Comparison of ENCODE assay signal across 22 cellular contexts in genomic region chr3:130903412-130903908, GRCh38. TPM values are rescaled to one million over a fixed set of nuclear protein-coding genes. Genes with fewer than 3 reads are reported as not detected.
DNase-seq lines count a peak whose midpoint lies in the region; ATAC-seq, FAIRE-seq and TF ChIP-seq lines count a peak whose summit lies in the region.
"Had no signal": no experiment of that assay in that cellular context is flagged by ENCODE, and none has a peak within 500 bp of the region (broad histone marks: within the 10 kb centered on the region; RNA-seq: fewer than 3 reads in every experiment).

No MANE protein-coding gene starts in this region.

- H3K27me3 Mint-ChIP-seq in T-helper 17 cell (no peaks in the 10 kb centered on the region), memory B cell (no peaks in the 10 kb centered on the region)
- H3K27me3 Mint-ChIP-seq: B cell; CD4-positive, alpha-beta T cell had no signal

- H3K9me2 ChIP-seq in Karpas-422 (replicated peaks; ENCODE audit: insufficient read depth, low read length), result no peaks in the 10 kb centered on the region

- H3K79me2 ChIP-seq in HepG2 (ENCODE audit: insufficient read depth, low read length), result peaks cover 68% of the 10 kb centered on the region
- H3K79me2 ChIP-seq in Karpas-422 (ENCODE audit: low read length), result peaks cover 100% of the 10 kb centered on the region

- CTCF ChIA-PET in HepG2 (lab: Yijun Ruan, JAX; ENCODE audit: low intra/inter-chr PET ratio, low total read pairs), result no interaction called here

- BruUV-seq in HepG2 (replicated peaks; lab: Mats Ljungman, UMichigan), result no TSS peak

- intact Hi-C loops in HepG2 (cut with micrococcal nuclease; ENCODE audit: unreplicated experiment) (no loop called here), right lobe of liver (cut with DNase I) (no loop called here)

- no peak for TF ChIP-seq RAD21 in HepG2 (CRISPR knock-in tag; IDR thresholded peaks at IDR 0.05)

- H3K4me2 ChIP-seq in HepG2 (ENCODE audit: low read depth, low read length), result no peak overlapping the region
- H3K4me2 ChIP-seq in Karpas-422 (ENCODE audit: low read depth, low read length, poor library complexity, severe bottlenecking), result peak overlapping the region; percentile 85
- H3K4me2 ChIP-seq: A549 had no signal

- H3K9ac ChIP-seq in HepG2 (ENCODE audit: insufficient read depth, low read depth, low read length), result no peak overlapping the region
- no peak overlapping the region for H3K9ac ChIP-seq in Karpas-422 (ENCODE audit: low read length)
- H3K9ac ChIP-seq: BLaER1 treated with 17β-estradiol and CSF1 and Interleukin-3, amounts not matched to agents 10 nM and 100 nM had no signal

- H3K4me1 Mint-ChIP-seq in T-helper 17 cell (peaks cover 46% of the 10 kb centered on the region), memory B cell (peaks cover 40% of the 10 kb centered on the region)

- H3K36me3 ChIP-seq in HepG2 (replicated peaks in 1 of 2; ENCODE audit: control insufficient read depth in 1 of 2, insufficient read depth in 2 of 2, low read length in 2 of 2), result no peaks in the 10 kb centered on the region; a peak in 1 of 5 replicates
- no peaks in the 10 kb centered on the region for H3K36me3 ChIP-seq in right lobe of liver
- peaks cover 41% of the 10 kb centered on the region for H3K36me3 ChIP-seq in Karpas-422 (ENCODE audit: insufficient read depth, low read length)
- H3K36me3 ChIP-seq in brain microvascular endothelial cell (replicated peaks), result no peaks in the 10 kb centered on the region

- H3K4me1 ChIP-seq in HepG2 (ENCODE audit: insufficient read depth, low read length) (peaks cover 18% of the 10 kb centered on the region), right lobe of liver (peaks cover 0 to 8% (median 3%) of the 10 kb centered on the region in 4 donors), Karpas-422 (ENCODE audit: low read length) (peaks cover 97% of the 10 kb centered on the region)

- WGBS in HepG2 (ENCODE audit: low lambda C conversion rate), result 98% methylated on average over 1 of the region's 1 CpG
- WGBS in right lobe of liver (ENCODE audit: insufficient coverage, low coverage, low lambda C conversion rate, missing lambda C conversion rate), result 94% methylated on average over 1 of the region's 1 CpG

- H3K9me3 Mint-ChIP-seq in memory B cell, result no peaks in the 10 kb centered on the region
- H3K9me3 Mint-ChIP-seq: CD4-positive, alpha-beta T cell; CD8-positive, alpha-beta T cell had no signal

- in situ Hi-C loops in HepG2 (cut with HindIII; ENCODE audit: extremely low pct_ligation_motif_present, low pct_unique_long_range_greater_than_20kb) (no loop called here), brain microvascular endothelial cell (cut with HindIII; ENCODE audit: low pct_ligation_motif_present, low sequenced_read_pairs) (no loop called here)

- H3K27me3 ChIP-seq in HepG2 (ENCODE audit: control insufficient read depth in 1 of 2, insufficient read depth in 2 of 2, low read length in 2 of 2), result no peaks in the 10 kb centered on the region
- no peaks in the 10 kb centered on the region for H3K27me3 ChIP-seq in right lobe of liver
- no peaks in the 10 kb centered on the region for H3K27me3 ChIP-seq in Karpas-422 (ENCODE audit: low read length)
- H3K27me3 ChIP-seq in brain microvascular endothelial cell (replicated peaks), result no peaks in the 10 kb centered on the region
- H3K27me3 ChIP-seq: BLaER1 treated with 17β-estradiol and CSF1 and Interleukin-3, amounts not matched to agents 10 nM and 100 nM had no signal

- no peak overlapping the region for H3K27ac ChIP-seq in HepG2 (ENCODE audit: extremely low read length, insufficient read depth, low read length)
- H3K27ac ChIP-seq in right lobe of liver, result no peak overlapping the region
- peak overlapping the region; percentile 92 for H3K27ac ChIP-seq in Karpas-422 (ENCODE audit: low read length)
- H3K27ac ChIP-seq in brain microvascular endothelial cell, result no peak overlapping the region
- H3K27ac ChIP-seq: 22Rv1, A549, C4-2B had no signal

- TF ChIP-seq POLR2A in HepG2 (IDR thresholded peaks at IDR 0.05; ENCODE audit: insufficient read depth in 1 of 2, low read depth in 2 of 2, low read length in 2 of 2) (no peak), right lobe of liver (IDR thresholded peaks at IDR 0.05) (no peak)

- TF ChIP-seq CTCF in HepG2 (CRISPR knock-in tag; IDR thresholded peaks at IDR 0.05), result no peak
- TF ChIP-seq CTCF in right lobe of liver (IDR thresholded peaks at IDR 0.05), result no peak
- TF ChIP-seq CTCF in brain microvascular endothelial cell (IDR thresholded peaks at IDR 0.05; ENCODE audit: low read depth, low read length, missing control alignments), result no peak

- no peak for FAIRE-seq in HepG2 (lab: Jason Lieb, UNC)
- FAIRE-seq: A549, D721Med, GM12891 had no signal

- no peaks in the 10 kb centered on the region for H3K9me3 ChIP-seq in HepG2 (ENCODE audit: low read length)
- H3K9me3 ChIP-seq in right lobe of liver, result no peaks in the 10 kb centered on the region
- peaks cover 2% of the 10 kb centered on the region; the same call in 1 of the 2 replicates for H3K9me3 ChIP-seq in Karpas-422 (ENCODE audit: low read length)
- H3K9me3 ChIP-seq in T-helper 17 cell (ENCODE audit: control insufficient read depth, low read length, poor library complexity, severe bottlenecking), result no peaks in the 10 kb centered on the region
- H3K9me3 ChIP-seq: A549, Caco-2 had no signal

- TF ChIP-seq EP300 in HepG2 (IDR thresholded peaks at IDR 0.05; ENCODE audit: low read depth in 2 of 2, low read length in 2 of 2) (no peak), HepG2 (CRISPR knock-in tag; IDR thresholded peaks at IDR 0.05; ENCODE audit: borderline replicate concordance) (no peak)

- ATAC-seq in HepG2 (no peak), right lobe of liver (no peak), T-helper 17 cell (no peak), memory B cell (ENCODE audit: low read depth) (no peak)
- ATAC-seq: A549; CD8-positive, alpha-beta T cell had no signal

- H2AFZ ChIP-seq in HepG2 (ENCODE audit: low read length) (no peak overlapping the region), Karpas-422 (ENCODE audit: low read length) (no peak overlapping the region)

- H3K27ac Mint-ChIP-seq in T-helper 17 cell (peak overlapping the region; percentile 43), memory B cell (peak overlapping the region; percentile 53)
- H3K27ac Mint-ChIP-seq: B cell; CD4-positive, alpha-beta T cell; CD8-positive, alpha-beta T cell had no signal

- H3K36me3 Mint-ChIP-seq in T-helper 17 cell (ENCODE audit: low read depth) (no peaks in the 10 kb centered on the region), memory B cell (no peaks in the 10 kb centered on the region)
- H3K36me3 Mint-ChIP-seq: CD8-positive, alpha-beta T cell had no signal

- H3K4me3 ChIP-seq in HepG2 (replicated peaks in 1 of 3; ENCODE audit: insufficient read depth in 1 of 3, low read depth in 2 of 3, low read length in 3 of 3) (no peak overlapping the region), right lobe of liver (no peak overlapping the region), Karpas-422 (ENCODE audit: low read length) (no peak overlapping the region), brain microvascular endothelial cell (ENCODE audit: low read depth, low read length) (no peak overlapping the region)
- H3K4me3 ChIP-seq: A549; BLaER1 treated with 17β-estradiol and CSF1 and Interleukin-3, amounts not matched to agents 10 nM and 100 nM had no signal

- POLR2A ChIA-PET in HepG2 (lab: Yijun Ruan, JAX), result no interaction called here

- H4K20me1 ChIP-seq in HepG2 (ENCODE audit: insufficient read depth, low read length) (no peaks in the 10 kb centered on the region), Karpas-422 (ENCODE audit: insufficient read depth, low read depth, low read length) (peaks cover 32% of the 10 kb centered on the region)

- H3K4me3 Mint-ChIP-seq in T-helper 17 cell (no peak overlapping the region), memory B cell (no peak overlapping the region)
- H3K4me3 Mint-ChIP-seq: B cell; CD4-positive, alpha-beta T cell; CD8-positive, alpha-beta T cell had no signal

- DNase-seq in HepG2 (ENCODE audit: low spot score), result no peak
- DNase-seq in right lobe of liver, result no peak
- no peak for DNase-seq in Karpas-422
- DNase-seq in T-helper 17 cell, result no peak
- no peak for DNase-seq in memory B cell (ENCODE audit: low spot score in 2 of 2)
- no peak for DNase-seq in central memory CD4-positive, alpha-beta T cell
- no peak for DNase-seq in superior temporal gyrus (ENCODE audit: extremely low spot score)
- no peak for DNase-seq in brain microvascular endothelial cell
- DNase-seq: AML-193; Caco-2; Calu3; CD4-positive, alpha-beta T cell; CD8-positive, alpha-beta T cell; DMS79 treated with DMSO at 0.1 percent for 48 hours; GF-D8 had no signal

TF ChIP-seq in HepG2, 621 proteins besides CTCF, POLR2A, EP300 and RAD21 (continues in another document):
- TF ChIP-seq SIX4 (CRISPR knock-in tag; IDR thresholded peaks at IDR 0.05), result no peak
- TF ChIP-seq HDAC2 (CRISPR knock-in tag; IDR thresholded peaks at IDR 0.05), result no peak
- TF ChIP-seq PCBP2 (optimal IDR thresholded peaks at IDR 0.05; ENCODE audit: low read depth, low read length, poor library complexity, severe bottlenecking), result peak; percentile 80

RNA-seq across cellular contexts. Expression of gene ATP2C1, which starts 9.6 kb away (rescaled TPM):
- 35.4 and 37.6 TPM in 2 replicates for total RNA-seq in HepG2 (2016; rRNA removed; fragmentation: Illumina TruSeq; extraction: Trizol)
- total RNA-seq in HepG2 (2016; cell fraction: cytosol; rRNA removed; fragmentation: Illumina TruSeq; extraction: Trizol; ENCODE audit: low read depth), result 11.5 and 11.9 TPM in 2 replicates
- 34.9 and 36.4 TPM in 2 replicates for total RNA-seq in HepG2 (2016; cell fraction: insoluble cytoplasmic fraction; rRNA removed; fragmentation: Illumina TruSeq; extraction: Trizol)
- total RNA-seq in HepG2 (2016; cell fraction: membrane; rRNA removed; fragmentation: Illumina TruSeq; extraction: Trizol), result 25.8 and 32.2 TPM in 2 replicates
- total RNA-seq in HepG2 (2016; cell fraction: nucleus; rRNA removed; fragmentation: Illumina TruSeq; extraction: Trizol), result 56.8 and 65.6 TPM in 2 replicates
- 29.0 and 32.4 TPM in 2 replicates for polyA plus RNA-seq in HepG2 (2011; rRNA removed)
- polyA plus RNA-seq in HepG2 (2011; cell fraction: cytosol; rRNA removed), result 16.1 and 27.6 TPM in 2 replicates
- 23.3 and 32.3 TPM in 2 replicates for polyA plus RNA-seq in HepG2 (2011; cell fraction: nucleus; rRNA removed)
- polyA plus RNA-seq in HepG2 (2012), result 30.6 and 32.0 TPM in 2 replicates
- 6.5 and 6.7 TPM in 2 replicates for polyA plus RNA-seq in HepG2 (2016; cell fraction: cytosol; fragmentation: Illumina TruSeq; extraction: Trizol; ENCODE audit: low read depth)
- polyA plus RNA-seq in HepG2 (2016; cell fraction: insoluble cytoplasmic fraction; fragmentation: Illumina TruSeq; extraction: Trizol; ENCODE audit: low read depth), result 33.2 and 33.9 TPM in 2 replicates
- 16.0 and 16.9 TPM in 2 replicates for polyA plus RNA-seq in HepG2 (2016; cell fraction: membrane; fragmentation: Illumina TruSeq; extraction: Trizol; ENCODE audit: low read depth)
- polyA plus RNA-seq in HepG2 (2016; cell fraction: nucleus; fragmentation: Illumina TruSeq; extraction: Trizol; ENCODE audit: insufficient read depth, low read depth), result 56.2 and 67.8 TPM in 2 replicates
- 30.6 and 40.4 TPM in 2 replicates for polyA minus RNA-seq in HepG2 (2011; rRNA and poly(A)+ RNA removed; ENCODE audit: low replicate concordance)
- polyA minus RNA-seq in HepG2 (2011; cell fraction: cytosol; rRNA and poly(A)+ RNA removed), result 30.3 and 32.8 TPM in 2 replicates
- 73.3 and 81.3 TPM in 2 replicates for polyA minus RNA-seq in HepG2 (2011; cell fraction: nucleus; rRNA and poly(A)+ RNA removed)
- 10 to 100 TPM; 19.2 to 44.0 (median 27.5) TPM for total RNA-seq in right lobe of liver
- total RNA-seq in Karpas-422 (2014; rRNA removed; shearing (Covaris generic); ENCODE audit: low replicate concordance), result 133 and 179 TPM in 2 replicates
- total RNA-seq in T-helper 17 cell, result 10 to 100 TPM; 57.9 to 60.0 TPM
